9 cellular contexts compared by ENCODE assay signal in genomic region chr5:135376961-135377621, GRCh38. TPM values are rescaled to one million over a fixed set of nuclear protein-coding genes. Genes with fewer than 3 reads are reported as not detected.
DNase-seq lines count a peak whose midpoint lies in the region; ATAC-seq, FAIRE-seq and TF ChIP-seq lines count a peak whose summit lies in the region.
"Had no signal": no experiment of that assay in that cellular context is flagged by ENCODE, and none has a peak within 500 bp of the region (broad histone marks: within the 10 kb centered on the region; RNA-seq: fewer than 3 reads in every experiment).

No MANE protein-coding gene starts in this region.

- ATAC-seq in GM21737 (IDR thresholded peaks at IDR 0.05; ENCODE audit: unreplicated experiment) (peak; percentile 57), HG03439 (IDR thresholded peaks at IDR 0.05; ENCODE audit: unreplicated experiment) (no peak)

- H3K4me3 ChIP-seq in hepatocyte (no peak overlapping the region), thyroid gland (replicated peaks in 1 of 3) (no peak overlapping the region)

- peaks cover 97% of the 10 kb centered on the region for H3K79me2 ChIP-seq in hepatocyte

- no peaks in the 10 kb centered on the region for H3K27me3 ChIP-seq in hepatocyte
- H3K27me3 ChIP-seq in thyroid gland = no peaks in the 10 kb centered on the region

- peak overlapping the region; percentile 28 for H3K27ac ChIP-seq in hepatocyte
- no peak overlapping the region for H3K27ac ChIP-seq in thyroid gland

- peak; percentile 32 for DNase-seq in GM12892 (ENCODE audit: insufficient read length)
- DNase-seq in NCI-H1694 (lab: John Stamatoyannopoulos, UW) = peak; percentile 5
- DNase-seq in hepatocyte (ENCODE audit: low spot score) = no peak
- no peak for DNase-seq in G401 (ENCODE audit: low spot score)
- no peak for DNase-seq in thyroid gland
- no peak for DNase-seq in germinal center (ENCODE audit: low spot score)
- DNase-seq: T-cell had no signal

- in situ Hi-C loops in G401 (cut with HindIII; ENCODE audit: low sequenced_read_pairs) = no loop called here

- no peaks in the 10 kb centered on the region for H3K36me3 ChIP-seq in hepatocyte (replicated peaks; ENCODE audit: insufficient read depth, low read depth)
- peaks cover 7 to 26% of the 10 kb centered on the region in 2 donors for H3K36me3 ChIP-seq in thyroid gland

- intact Hi-C loops in thyroid gland (cut with DNase I) = no loop called here

- TF ChIP-seq POLR2A in GM12892 (IDR thresholded peaks at IDR 0.05; ENCODE audit: low read depth, low read length) (no peak), thyroid gland (IDR thresholded peaks at IDR 0.05) (no peak)

- no peak for FAIRE-seq in GM12892 (lab: Jason Lieb, UNC)

- no peaks in the 10 kb centered on the region for H3K9me2 ChIP-seq in hepatocyte (replicated peaks; ENCODE audit: insufficient read depth)

- H3K4me2 ChIP-seq in hepatocyte = peak overlapping the region; percentile 27

- H2AFZ ChIP-seq in hepatocyte = no peak overlapping the region

- H4K20me1 ChIP-seq in hepatocyte (ENCODE audit: insufficient read depth, poor library complexity, severe bottlenecking) = peaks cover 67% of the 10 kb centered on the region

- H3K4me1 ChIP-seq in hepatocyte (ENCODE audit: insufficient read depth) (peaks cover 67% of the 10 kb centered on the region), thyroid gland (peaks cover 14 to 21% of the 10 kb centered on the region in 2 donors)

- 58% methylated on average over 13 of the region's 13 CpGs for WGBS in hepatocyte (ENCODE audit: low lambda C conversion rate, missing lambda C conversion rate)
- WGBS in thyroid gland, 2 donors = 78 to 83% methylated on average over 12 to 13 of the region's 13 CpGs

- H3K9me3 ChIP-seq in hepatocyte (ENCODE audit: low read depth) (no peaks in the 10 kb centered on the region), thyroid gland (no peaks in the 10 kb centered on the region)

- TF ChIP-seq CTCF in hepatocyte (IDR thresholded peaks at IDR 0.05; ENCODE audit: poor library complexity) (no peak), thyroid gland (IDR thresholded peaks at IDR 0.05) (no peak)

RNA-seq across cellular contexts. Expression of gene MACROH2A1, which starts 21.9 kb away (rescaled TPM):
- 133 TPM for polyA plus RNA-seq in GM12892 (2012; ENCODE audit: missing spikeins)
- total RNA-seq in hepatocyte = 304 and 311 TPM in 2 replicates
- 180 and 198 TPM in 2 replicates for polyA plus RNA-seq in hepatocyte
- 912 and 1,162 TPM in 2 replicates for total RNA-seq in G401 (2014; rRNA removed; shearing (Covaris generic))
- total RNA-seq in thyroid gland = 100 to 1,000 TPM; 149 to 242 (median 227) TPM

Comparison
In these comparisons a context has a peak if more than half of its experiments do, and no peak if none do; other contexts are left out.
1. DNase-seq: peak in GM12892 (single experiment) and NCI-H1694 (single experiment); none in hepatocyte (single experiment), G401 (single experiment), thyroid gland (0 of 2) and germinal center (single experiment).